ENCODE assay signal across 8 cellular contexts in genomic region chr11:58958500-58958899, GRCh38. TPM values are rescaled to one million over a fixed set of nuclear protein-coding genes. Genes with fewer than 3 reads are reported as not detected.
DNase-seq lines count a peak whose midpoint lies in the region; ATAC-seq and TF ChIP-seq lines count a peak whose summit lies in the region.

No MANE protein-coding gene starts in this region.

- H3K4me3 ChIP-seq in dorsolateral prefrontal cortex: no peak overlapping the region
- no peak overlapping the region for H3K4me3 ChIP-seq in prostate gland

- no peak overlapping the region for H3K27ac ChIP-seq in dorsolateral prefrontal cortex
- no peak overlapping the region for H3K27ac ChIP-seq in prostate gland

- TF ChIP-seq CTCF in dorsolateral prefrontal cortex (IDR thresholded peaks at IDR 0.05 in 54 of 56, conservative IDR thresholded peaks at IDR 0.05 in 2 of 56; ENCODE audit: low read depth in 1 of 56, partially characterized antibody in 56 of 56) (peak in 46 of 56 donors; percentile 10 to 55 (median 28)), prostate gland (IDR thresholded peaks at IDR 0.05) (peak in 3 of 4 experiments; percentile 14 to 43 (median 16))

- TF ChIP-seq POLR2A in prostate gland (IDR thresholded peaks at IDR 0.05): no peak

- intact Hi-C loops in dorsolateral prefrontal cortex (cut with DNase I) (no loop called here), prostate gland (cut with DNase I) (no loop called here)

- DNase-seq in EL: peak; percentile 29
- peak; percentile 45 for DNase-seq in OCI-M1 (lab: John Stamatoyannopoulos, UW)
- peak in 1 of 10 donors; percentile 29 for DNase-seq in dorsolateral prefrontal cortex
- DNase-seq in prostate gland (ENCODE audit: low spot score): no peak
- no peak for DNase-seq in NCI-H2081 (lab: John Stamatoyannopoulos, UW)
- DNase-seq in NCI-H526 treated with DMSO at 0.1 percent for 48 hours (lab: John Stamatoyannopoulos, UW): no peak

- peak; percentile 69 for ATAC-seq in GM21619 (IDR thresholded peaks at IDR 0.05; ENCODE audit: unreplicated experiment)
- no peak for ATAC-seq in HG02588 (IDR thresholded peaks at IDR 0.05; ENCODE audit: unreplicated experiment)

- WGBS in prostate gland: 49% methylated on average over 2 of the region's 2 CpGs

- H3K36me3 ChIP-seq in prostate gland: no peaks in the 10 kb centered on the region

- H3K9me3 ChIP-seq in prostate gland: no peaks in the 10 kb centered on the region

- H3K27me3 ChIP-seq in dorsolateral prefrontal cortex (peaks cover 0 to 34% (median 6%) of the 10 kb centered on the region in 45 donors), prostate gland (replicated peaks; ENCODE audit: insufficient read depth) (no peaks in the 10 kb centered on the region)

- no peaks in the 10 kb centered on the region for H3K4me1 ChIP-seq in prostate gland (replicated peaks)

RNA-seq across cellular contexts. Expression of gene GLYATL1, which starts 19.2 kb away (rescaled TPM):
- total RNA-seq in dorsolateral prefrontal cortex: 1 to 10 TPM in 21 of 120 experiments, under 1 TPM in 60, not detected in 39; 0.18 to 3.9 (median 0.76) TPM
- 10 to 100 TPM in 1 of 2 donors, 1 to 10 TPM in 1; 4.0 to 33.7 TPM for total RNA-seq in prostate gland

Comparison
In these comparisons a context has a peak if more than half of its experiments do, and no peak if none do; other contexts are left out.
1. DNase-seq: peak in EL (single experiment) and OCI-M1 (single experiment); none in prostate gland (single experiment), NCI-H2081 (0 of 2) and NCI-H526 treated with DMSO at 0.1 percent for 48 hours (single experiment).